Comparison of ENCODE assay signal across 10 cellular contexts in genomic region chr10:71268247-71268691, GRCh38.
A peak's percentile ranks its signal among the peaks of the same experiment; 100 is the strongest.
DNase-seq lines count a peak whose midpoint lies in the region; ATAC-seq lines count a peak whose summit lies in the region.
"Had no signal": no experiment of that assay in that cellular context is flagged by ENCODE, and none has a peak within 500 bp of the region (broad histone marks: within the 10 kb centered on the region; RNA-seq: fewer than 3 reads in every experiment).

No MANE protein-coding gene starts in this region.

- in situ Hi-C loops in ACHN (cut with HindIII; ENCODE audit: low pct_ligation_motif_present, low pct_unique_long_range_greater_than_20kb, low sequenced_read_pairs) = no loop called here

- H3K9me3 ChIP-seq in HUES48 (ENCODE audit: control insufficient read depth, insufficient read depth, low read length) = no peaks in the 10 kb centered on the region

- ATAC-seq in HG03196 (IDR thresholded peaks at IDR 0.05; ENCODE audit: unreplicated experiment) = no peak
- ATAC-seq: stimulated activated naive CD8-positive, alpha-beta T cell treated with anti-CD3 and anti-CD28 coated beads, Interleukin-15, amount 100 ng/mL, for 72 hours had no signal

- H3K4me3 ChIP-seq in HUES48 (ENCODE audit: low read depth, low read length) = no peak overlapping the region

- H3K9ac ChIP-seq in HUES48 (ENCODE audit: low read depth, low read length) = no peak overlapping the region

- H3K4me1 ChIP-seq in HUES48 (ENCODE audit: control insufficient read depth, insufficient read depth, low read length) = peaks cover 18% of the 10 kb centered on the region

- H3K36me3 ChIP-seq in HUES48 (ENCODE audit: control insufficient read depth, insufficient read depth, low read length) = no peaks in the 10 kb centered on the region

- DNase-seq in ACHN (peak; percentile 24), cerebellar cortex (ENCODE audit: low spot score) (peak; percentile 74), left kidney (ENCODE audit: low read depth, low spot score) (peak; percentile 72), KG1 (lab: John Stamatoyannopoulos, UW) (no peak), GM19240 (ENCODE audit: insufficient read length, low spot score) (no peak)
- no peak for DNase-seq in stimulated activated naive CD4-positive, alpha-beta T cell treated with Interleukin-2 at 50 U/mL for 16 hours (lab: John Stamatoyannopoulos, UW)
- DNase-seq: activated CD4-positive, alpha-beta T cell treated with anti-CD3 and anti-CD28 coated beads, Interleukin-2, amount 50 U/mL, for 4 hours; stimulated activated naive CD8-positive, alpha-beta T cell treated with anti-CD3 and anti-CD28 coated beads, Interleukin-15, amount 100 ng/mL, for 72 hours had no signal

- peak overlapping the region; percentile 94 for H3K27ac ChIP-seq in HUES48 (ENCODE audit: low read depth, low read length)

- H3K27me3 ChIP-seq in HUES48 (ENCODE audit: control insufficient read depth, insufficient read depth, low read length) = no peaks in the 10 kb centered on the region

Comparison
In these comparisons a context has a peak if more than half of its experiments do, and no peak if none do; other contexts are left out.
1. DNase-seq: peak in ACHN (single experiment), cerebellar cortex (single experiment) and left kidney (single experiment); none in KG1 (single experiment), GM19240 (single experiment) and stimulated activated naive CD4-positive, alpha-beta T cell treated with Interleukin-2 at 50 U/mL for 16 hours (single experiment).